ENCODE assay signal across 8 cellular contexts in the genomic region with DNA sequence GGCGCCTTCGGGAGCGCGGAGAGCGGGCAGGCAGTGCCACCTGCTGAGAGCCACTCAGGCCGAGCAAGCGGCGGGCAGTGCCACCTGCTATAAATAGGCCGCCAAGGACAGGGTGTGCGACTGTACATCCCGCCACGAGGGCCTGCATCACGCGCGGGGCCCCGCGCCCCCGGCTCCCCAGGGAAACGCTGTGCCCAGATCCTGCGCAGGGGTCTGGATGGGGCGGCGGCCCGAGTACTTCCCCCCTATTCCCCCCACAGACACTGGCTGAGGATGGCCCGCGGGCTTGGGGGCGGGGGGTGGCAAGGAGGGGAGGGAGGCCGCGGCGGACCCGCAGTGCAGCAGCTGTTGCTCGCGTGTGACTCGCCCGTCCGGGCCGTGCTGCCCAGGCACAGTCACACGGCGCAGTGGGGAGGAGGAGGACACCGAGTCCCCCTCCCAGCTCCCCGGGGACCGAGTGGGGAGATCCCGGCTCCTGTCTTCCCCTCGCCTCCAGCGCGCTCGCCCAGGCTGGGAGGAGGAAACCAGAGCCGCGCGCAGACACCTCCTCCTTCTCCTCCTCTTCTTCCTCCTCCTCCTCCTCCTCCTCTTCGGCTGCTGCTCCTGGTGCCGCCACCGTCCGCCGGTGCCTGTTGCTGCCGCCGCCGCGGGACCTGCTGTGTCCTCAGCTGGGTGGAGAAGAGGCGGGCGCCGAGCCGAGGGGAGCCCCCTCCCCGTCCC. TPM values are rescaled to one million over a fixed set of nuclear protein-coding genes. Genes with fewer than 3 reads are reported as not detected.
DNase-seq lines count a peak whose midpoint lies in the region; ATAC-seq and TF ChIP-seq lines count a peak whose summit lies in the region.

Gene TBC1D1, plus strand, starts transcription at position 584 of the 720 bp plus-strand sequence. CDS start 11,012 bp downstream, outside the sequence.

- H3K4me1 ChIP-seq in H9 (ENCODE audit: insufficient read depth, low read length) (no peaks in the 10 kb centered on the region), colonic mucosa (no peaks in the 10 kb centered on the region), lung (ENCODE audit: control insufficient read depth in 2 of 2, insufficient read depth in 2 of 2, low read length in 2 of 2) (peaks cover 2 to 6% of the 10 kb centered on the region in 2 donors)

- peak within 1 kb of the TSS; percentile 71 for H3K4me2 ChIP-seq in H9 (ENCODE audit: insufficient read depth, insufficient read length, low read length)

- H3K4me3 ChIP-seq in GM12865 (ENCODE audit: low read depth, low read length) (peak within 1 kb of the TSS; percentile 75), NB4 (ENCODE audit: low read depth, low read length) (peak within 1 kb of the TSS; percentile 68), colonic mucosa (peak within 1 kb of the TSS; percentile 94), lung (peak within 1 kb of the TSS; percentile 75)

- peak within 1 kb of the TSS; percentile 66 to 87 for H3K4me3 Mint-ChIP-seq in H9

- peak within 1 kb of the TSS; percentile 21 for H3K18ac ChIP-seq in H9 (ENCODE audit: insufficient read length, low read depth, low read length)

- H3K4me1 Mint-ChIP-seq in H9: peaks cover 11 to 12% of the 10 kb centered on the region in 2 experiments

- H3K79me1 ChIP-seq in H9 (ENCODE audit: insufficient read depth, low read depth, low read length, poor library complexity, severe bottlenecking): no peaks in the 10 kb centered on the region

- no peak within 1 kb of the TSS for H2BK12ac ChIP-seq in H9 (ENCODE audit: insufficient read length, low read depth, low read length)

- intact Hi-C loops in colonic mucosa (cut with DNase I): no loop called here

- H3K9ac ChIP-seq in H9 (ENCODE audit: extremely low read depth, insufficient read length, low read length) (no peak within 1 kb of the TSS), colonic mucosa (ENCODE audit: low read depth in 2 of 2, low read length in 2 of 2) (peak within 1 kb of the TSS; percentile 79 to 80)

- H4K20me1 ChIP-seq in H9 (ENCODE audit: control insufficient read depth, insufficient read depth, insufficient read length): no peaks in the 10 kb centered on the region

- H3K27ac ChIP-seq in H9 (ENCODE audit: insufficient read length, low read depth, low read length) (no peak within 1 kb of the TSS), colonic mucosa (peak within 1 kb of the TSS; percentile 80), lung (ENCODE audit: low read depth in 1 of 2, low read length in 1 of 2) (peak within 1 kb of the TSS; percentile 69 to 93)

- no CpG with 5 or more reads among the region's 63 CpGs for WGBS in H9 (ENCODE audit: extremely low coverage, insufficient read length, low lambda C conversion rate)
- 0 to 1% methylated on average over 41 to 63 of the region's 63 CpGs for WGBS in lung, 2 donors

- no peaks in the 10 kb centered on the region for H3K79me2 ChIP-seq in H9 (ENCODE audit: insufficient read depth, low read length)

- no peak within 1 kb of the TSS for H3K56ac ChIP-seq in H9 (ENCODE audit: insufficient read length, low read depth, low read length)

- H3K9me3 Mint-ChIP-seq in H9: no peaks in the 10 kb centered on the region; a peak in 1 of 5 replicates

- no peaks in the 10 kb centered on the region; a peak in 1 of 7 replicates for H3K36me3 Mint-ChIP-seq in H9 (ENCODE audit: insufficient read depth in 1 of 3, low read depth in 3 of 3)

- H3K23ac ChIP-seq in H9 (ENCODE audit: insufficient read length, low read depth, low read length): no peak within 1 kb of the TSS

- TF ChIP-seq CTCF in GM12865 (IDR thresholded peaks at IDR 0.05; ENCODE audit: insufficient read depth, low read depth, low read length, missing control alignments) (no peak), H9 (conservative IDR thresholded peaks at IDR 0.05) (no peak), NB4 (IDR thresholded peaks at IDR 0.05; ENCODE audit: low read depth, low read length) (no peak), colonic mucosa (IDR thresholded peaks at IDR 0.05) (no peak), lung (IDR thresholded peaks at IDR 0.05; ENCODE audit: control extremely low read depth, extremely low read depth) (peak; percentile 2)

- H4K5ac ChIP-seq in H9 (ENCODE audit: insufficient read length, low read depth, low read length): no peak within 1 kb of the TSS

- H3K27ac Mint-ChIP-seq in H9: no peak within 1 kb of the TSS

- no peak within 1 kb of the TSS for H2BK20ac ChIP-seq in H9 (ENCODE audit: low read depth, low read length, poor library complexity, severe bottlenecking)

- H2BK15ac ChIP-seq in H9 (ENCODE audit: low read depth, low read length): no peak within 1 kb of the TSS

- peak; percentile 76 for ATAC-seq in lung (ENCODE audit: insufficient read depth, low FRiP score)
- no peak for ATAC-seq in GM18519 (IDR thresholded peaks at IDR 0.05; ENCODE audit: low FRiP score, unreplicated experiment)

- peaks cover 9% of the 10 kb centered on the region for H3K23me2 ChIP-seq in H9 (ENCODE audit: insufficient read length, low read depth, low read length, poor library complexity, severe bottlenecking)

- H3K27me3 ChIP-seq in H9 (ENCODE audit: insufficient read depth, low read length) (peaks cover 15% of the 10 kb centered on the region), colonic mucosa (no peaks in the 10 kb centered on the region), lung (ENCODE audit: control insufficient read depth, insufficient read depth) (no peaks in the 10 kb centered on the region)

- no peak within 1 kb of the TSS for H2AK5ac ChIP-seq in H9 (ENCODE audit: insufficient read length, low read length)

- peaks cover 83% of the 10 kb centered on the region for H3K27me3 Mint-ChIP-seq in H9 (ENCODE audit: low read depth)

- H3K36me3 ChIP-seq in colonic mucosa: no peaks in the 10 kb centered on the region
- no peaks in the 10 kb centered on the region for H3K36me3 ChIP-seq in lung (ENCODE audit: control insufficient read depth in 2 of 2, insufficient read depth in 2 of 2, low read length in 2 of 2)

- H2BK120ac ChIP-seq in H9 (ENCODE audit: low read depth, low read length, poor library complexity, severe bottlenecking): no peak within 1 kb of the TSS

- no peak within 1 kb of the TSS for H3T11ph ChIP-seq in H9 (ENCODE audit: low read length)

- H4K8ac ChIP-seq in H9 (replicated peaks; ENCODE audit: insufficient read length, low read depth, low read length): no peak within 1 kb of the TSS

- no peak within 1 kb of the TSS for H4K91ac ChIP-seq in H9 (ENCODE audit: insufficient read length, low read depth, low read length)

- H3K9me3 ChIP-seq in H9 (ENCODE audit: control insufficient read depth, low read depth, low read length) (no peaks in the 10 kb centered on the region), colonic mucosa (no peaks in the 10 kb centered on the region), lung (ENCODE audit: control insufficient read depth in 2 of 2, insufficient read depth in 1 of 2, low read length in 1 of 2) (no peaks in the 10 kb centered on the region)

- H2BK5ac ChIP-seq in H9 (ENCODE audit: insufficient read length, low read length): no peak within 1 kb of the TSS

- DNase-seq in GM12865 (ENCODE audit: low read depth): peak; percentile 69
- peak; percentile 44 for DNase-seq in H9
- DNase-seq in NB4 (ENCODE audit: low read depth): peak; percentile 76
- peak; percentile 39 for DNase-seq in activated CD4-positive, CD25-positive, alpha-beta regulatory T cell treated with anti-CD3 and anti-CD28 coated beads, Interleukin-2, amount 50 U/mL, for 72 hours
- peak; percentile 75 for DNase-seq in colonic mucosa
- DNase-seq in lung (ENCODE audit: low spot score): peak; percentile 64
- DNase-seq in stimulated activated CD4-positive, alpha-beta T cell treated with anti-CD3 and anti-CD28 coated beads, TNF-alpha, amount 100 ng/mL, for 4 hours (ENCODE audit: low read depth in 3 of 3): peak; percentile 12 to 26 (median 20)

- TF ChIP-seq POLR2A in NB4 (IDR thresholded peaks at IDR 0.05; ENCODE audit: extremely low read depth, insufficient read length): no peak

- no peak within 1 kb of the TSS; the same call in 1 of the 2 replicates for H3K14ac ChIP-seq in H9 (ENCODE audit: insufficient read depth, low read length)

- H2AFZ ChIP-seq in H9 (ENCODE audit: low read length): no peak within 1 kb of the TSS

- no peak within 1 kb of the TSS for H3K4ac ChIP-seq in H9 (ENCODE audit: low read depth, low read length)

RNA-seq across cellular contexts. Expression of gene TBC1D1, which starts in this region (rescaled TPM):
- 101 and 109 TPM in 2 replicates for total RNA-seq in H9 (2021)
- total RNA-seq in colonic mucosa: 10 to 100 TPM; 55.3 to 77.4 TPM
- 10 to 100 TPM; 53.4 to 71.1 TPM for total RNA-seq in lung
- 10 to 100 TPM; 23.6 to 34.3 TPM for polyA plus RNA-seq in lung

Comparison
In these comparisons a context has a peak if more than half of its experiments do, and no peak if none do; other contexts are left out.
1. DNase-seq: peak in every context shown above with its lines; median percentile 76 in NB4; 75 in colonic mucosa; 69 in GM12865; 64 in lung; 44 in H9; 39 in activated CD4-positive, CD25-positive, alpha-beta regulatory T cell treated with anti-CD3 and anti-CD28 coated beads, Interleukin-2, amount 50 U/mL, for 72 hours; 20 in stimulated activated CD4-positive, alpha-beta T cell treated with anti-CD3 and anti-CD28 coated beads, TNF-alpha, amount 100 ng/mL, for 4 hours.